Comparison of ENCODE assay signal across 1 cellular context in the genomic region with DNA sequence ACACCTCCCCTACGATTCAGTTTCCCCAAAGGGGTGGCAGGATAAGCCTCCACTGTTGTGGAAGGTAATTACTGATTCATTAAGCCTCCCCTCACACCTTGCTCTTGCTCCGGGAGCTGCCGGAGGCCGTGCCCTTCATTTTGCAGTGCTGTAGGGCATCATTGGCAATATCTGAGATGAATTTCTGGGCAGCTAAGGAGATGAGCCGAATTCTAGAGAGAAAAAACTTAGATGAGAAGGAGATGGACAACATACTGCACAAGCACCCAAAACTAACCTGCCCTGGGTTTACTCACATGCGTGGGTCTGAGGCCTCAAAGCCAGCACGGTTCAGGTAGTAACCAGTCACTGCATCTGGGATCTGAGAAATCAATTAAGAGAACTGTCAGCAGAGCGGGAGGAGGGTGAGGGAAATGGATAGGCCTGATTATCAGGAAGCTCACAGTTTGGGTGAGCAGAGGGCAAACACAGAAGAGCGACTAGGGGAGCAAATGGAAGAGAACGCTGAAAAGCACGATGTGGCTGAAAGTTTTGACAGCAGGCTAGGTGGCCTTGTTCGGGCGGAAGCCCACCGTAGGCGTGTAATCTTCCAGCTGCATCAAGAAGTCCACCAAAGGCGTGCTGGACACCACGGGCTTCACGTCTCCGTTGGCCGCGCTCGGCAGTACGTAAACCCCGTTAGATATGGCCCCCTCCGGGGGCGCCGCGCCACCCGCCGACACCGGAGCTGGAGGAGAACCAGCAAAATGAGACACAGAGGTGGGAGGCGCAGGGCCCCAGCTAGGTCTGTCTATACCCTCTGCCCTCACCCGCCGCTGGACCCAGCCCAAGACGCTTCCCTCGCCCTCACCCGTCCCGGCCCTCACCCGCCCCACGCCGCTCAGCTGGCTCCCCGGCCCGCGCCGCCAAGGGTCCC.
TF ChIP-seq lines count a peak whose summit lies in the region.

No MANE protein-coding gene starts in this region.

TF ChIP-seq in H1, 55 proteins besides CTCF, POLR2A, EP300 and RAD21:
- TF ChIP-seq SAP30 (IDR thresholded peaks at IDR 0.05; ENCODE audit: insufficient read depth, insufficient replicate concordance, low read length) (peak; percentile 31), NANOG (IDR thresholded peaks at IDR 0.05; ENCODE audit: insufficient read depth, low read depth, low read length, poor library complexity, severe bottlenecking) (no peak), EZH2 (IDR thresholded peaks at IDR 0.05; ENCODE audit: low read depth, low read length, severe bottlenecking) (no peak)
TF ChIP-seq in H1: peak in this region for 1.
